In genomic region chr14:89294872-89295271, GRCh38 we compare ENCODE assay signal across 28 cellular contexts.
DNase-seq lines count a peak whose midpoint lies in the region; TF ChIP-seq lines count a peak whose summit lies in the region.
"Had no signal": no experiment of that assay in that cellular context is flagged by ENCODE, and none has a peak within 500 bp of the region (broad histone marks: within the 10 kb centered on the region; RNA-seq: fewer than 3 reads in every experiment).

No MANE protein-coding gene starts in this region.

- peak overlapping the region; percentile 29 for H3K27ac Mint-ChIP-seq in activated T-helper 1 cell treated with anti-CD3 and anti-CD28 coated beads, Interleukin-12 subunit alpha, Interleukin-12 subunit beta, Interleukin-2, Interleukin-4 antibody, amounts not matched to agents 30 ng/mL and 10 ng/mL and 1 ng/mL, durations not matched to agents 14 hours and 24 hours and 36 hours
- H3K27ac Mint-ChIP-seq in endodermal cell: peak overlapping the region; percentile 4
- H3K27ac Mint-ChIP-seq: activated CD8-positive, alpha-beta T cell treated with anti-CD3 and anti-CD28 coated beads for 36 hours; activated naive CD8-positive, alpha-beta T cell treated with anti-CD3 and anti-CD28 coated beads, Interleukin-2, amount 10 ng/mL, durations not matched to agents 7 days and 5 days; mesothelial cell of epicardium; T-helper 1 cell treated with Interleukin-12 subunit alpha and Interleukin-12 subunit beta and Interleukin-4 antibody, amounts not matched to agents 30 μg/mL and 1 μg/mL, for 36 hours had no signal

- TF ChIP-seq CTCF in endodermal cell (conservative IDR thresholded peaks at IDR 0.05): no peak
- no peak for TF ChIP-seq CTCF in RWPE1 (conservative IDR thresholded peaks at IDR 0.05; ENCODE audit: low read depth)

- H3K27ac ChIP-seq in HUES48 (ENCODE audit: low read depth, low read length): peak overlapping the region; percentile 93
- H3K27ac ChIP-seq in endodermal cell (ENCODE audit: low read depth, low read length): no peak overlapping the region
- no peak overlapping the region for H3K27ac ChIP-seq in RWPE1
- H3K27ac ChIP-seq: prostate gland, tibial artery, vagina had no signal

- POLR2A ChIA-PET in RWPE1 (lab: Yijun Ruan, JAX; ENCODE audit: low non-redundant PET): no interaction called here

- H3K36me3 Mint-ChIP-seq in activated T-helper 1 cell treated with anti-CD3 and anti-CD28 coated beads, Interleukin-12 subunit alpha, Interleukin-12 subunit beta, Interleukin-2, Interleukin-4 antibody, amounts not matched to agents 30 ng/mL and 10 ng/mL and 1 ng/mL, durations not matched to agents 14 hours and 24 hours and 36 hours (ENCODE audit: low read depth): peaks cover 35% of the 10 kb centered on the region
- peaks cover 41% of the 10 kb centered on the region for H3K36me3 Mint-ChIP-seq in endodermal cell (ENCODE audit: low read depth)

- H3K4me3 ChIP-seq in HUES48 (ENCODE audit: low read depth, low read length): no peak overlapping the region
- H3K4me3 ChIP-seq in endodermal cell (ENCODE audit: low read length): no peak overlapping the region
- H3K4me3 ChIP-seq: K562, left ventricle myocardium inferior, MG63, prostate gland, tibial artery, vagina had no signal

- H3K9me3 Mint-ChIP-seq in activated T-helper 1 cell treated with anti-CD3 and anti-CD28 coated beads, Interleukin-12 subunit alpha, Interleukin-12 subunit beta, Interleukin-2, Interleukin-4 antibody, amounts not matched to agents 30 ng/mL and 10 ng/mL and 1 ng/mL, durations not matched to agents 14 hours and 24 hours and 36 hours: peaks cover 6% of the 10 kb centered on the region
- H3K9me3 Mint-ChIP-seq in endodermal cell: peaks cover 7% of the 10 kb centered on the region
- H3K9me3 Mint-ChIP-seq: activated naive CD8-positive, alpha-beta T cell treated with anti-CD3 and anti-CD28 coated beads, Interleukin-2, amount 10 ng/mL, durations not matched to agents 7 days and 5 days; mesothelial cell of epicardium; naive thymus-derived CD8-positive, alpha-beta T cell had no signal

- peaks cover 12% of the 10 kb centered on the region for H3K36me3 ChIP-seq in HUES48 (ENCODE audit: control insufficient read depth, insufficient read depth, low read length)
- peaks cover 5% of the 10 kb centered on the region for H3K36me3 ChIP-seq in endodermal cell (ENCODE audit: control insufficient read depth, insufficient read depth, low read length)
- H3K36me3 ChIP-seq: MG63, prostate gland, vagina had no signal

- whole genome bisulfite sequencing in endodermal cell (ENCODE audit: insufficient coverage in 1 of 2, insufficient read length in 1 of 2), 2 experiments: 88 to 96% methylated on average over 6 of the region's 6 CpGs

- H3K27me3 Mint-ChIP-seq in activated T-helper 1 cell treated with anti-CD3 and anti-CD28 coated beads, Interleukin-12 subunit alpha, Interleukin-12 subunit beta, Interleukin-2, Interleukin-4 antibody, amounts not matched to agents 30 ng/mL and 10 ng/mL and 1 ng/mL, durations not matched to agents 14 hours and 24 hours and 36 hours (ENCODE audit: insufficient read depth): no peaks in the 10 kb centered on the region
- no peaks in the 10 kb centered on the region for H3K27me3 Mint-ChIP-seq in endodermal cell (ENCODE audit: insufficient read depth)
- H3K27me3 Mint-ChIP-seq: activated CD8-positive, alpha-beta T cell treated with anti-CD3 and anti-CD28 coated beads for 36 hours; activated naive CD8-positive, alpha-beta T cell treated with anti-CD3 and anti-CD28 coated beads, Interleukin-2, amount 10 ng/mL, durations not matched to agents 7 days and 5 days; naive thymus-derived CD8-positive, alpha-beta T cell had no signal

- H3K9ac ChIP-seq in HUES48 (ENCODE audit: low read depth, low read length) (no peak overlapping the region), endodermal cell (ENCODE audit: extremely low read depth, low read length, poor library complexity, severe bottlenecking) (no peak overlapping the region)
- H3K9ac ChIP-seq: SK-N-SH had no signal

- H3K4me1 ChIP-seq in HUES48 (ENCODE audit: control insufficient read depth, insufficient read depth, low read length) (peaks cover 39% of the 10 kb centered on the region), endodermal cell (ENCODE audit: control insufficient read depth, insufficient read depth, low read length) (peaks cover 14% of the 10 kb centered on the region)
- H3K4me1 ChIP-seq: prostate gland had no signal

- no peak for DNase-seq in activated T-helper 1 cell treated with anti-CD3 and anti-CD28 coated beads, Interleukin-12 subunit alpha, Interleukin-12 subunit beta, Interleukin-2, Interleukin-4 antibody, amounts not matched to agents 30 ng/mL and 10 ng/mL and 1 ng/mL, durations not matched to agents 14 hours and 24 hours and 36 hours (ENCODE audit: low spot score)
- DNase-seq in endodermal cell (no peak), mesenteric fat pad (ENCODE audit: low spot score) (peak; percentile 76), RWPE1 (ENCODE audit: low spot score) (no peak), KBM-7 (no peak), NCI-H187 treated with DMSO at 0.1 percent for 48 hours (lab: John Stamatoyannopoulos, UW) (no peak)
- DNase-seq: activated CD8-positive, alpha-beta T cell treated with anti-CD3 and anti-CD28 coated beads for 36 hours; activated effector memory CD4-positive, alpha-beta T cell treated with anti-CD3 and anti-CD28 coated beads, Interleukin-2, amount 50 U/mL, for 16 hours; activated naive CD8-positive, alpha-beta T cell treated with anti-CD3 and anti-CD28 coated beads, Interleukin-2, amount 10 ng/mL, durations not matched to agents 7 days and 5 days; EL; GOT3; hippocampal formation; left ventricle myocardium inferior; MG63; naive thymus-derived CD8-positive, alpha-beta T cell; NCI-H2081; NCI-H526; nucleus accumbens; OCI-M1; SK-N-SH; stimulated activated CD4-positive, alpha-beta T cell treated with anti-CD3 and anti-CD28 coated beads, Interleukin-4, amount 100 ng/mL, for 4 hours had no signal

- H3K27me3 ChIP-seq in HUES48 (ENCODE audit: control insufficient read depth, insufficient read depth, low read length) (no peaks in the 10 kb centered on the region), endodermal cell (ENCODE audit: control insufficient read depth, insufficient read depth, low read length, poor library complexity, severe bottlenecking) (no peaks in the 10 kb centered on the region)
- H3K27me3 ChIP-seq: MG63, tibial artery, vagina had no signal

- CTCF ChIA-PET in RWPE1 (lab: Yijun Ruan, JAX): interaction anchor here (0.6 kb wide), 1 partner anchor 197 kb away, joined by 5 read pairs; no protein-coding TSS in a partner anchor

- no peaks in the 10 kb centered on the region for H3K9me3 ChIP-seq in HUES48 (ENCODE audit: control insufficient read depth, insufficient read depth, low read length)
- no peaks in the 10 kb centered on the region for H3K9me3 ChIP-seq in endodermal cell (ENCODE audit: control insufficient read depth, low read length)
- H3K9me3 ChIP-seq: left ventricle myocardium inferior, MG63, prostate gland, SK-N-SH, tibial artery, vagina had no signal

- in situ Hi-C loops in KBM-7 (cut with MboI; ENCODE audit: low pct_unique_long_range_greater_than_20kb, low sequenced_read_pairs): no loop called here

- peaks cover 49% of the 10 kb centered on the region for H3K4me1 Mint-ChIP-seq in activated T-helper 1 cell treated with anti-CD3 and anti-CD28 coated beads, Interleukin-12 subunit alpha, Interleukin-12 subunit beta, Interleukin-2, Interleukin-4 antibody, amounts not matched to agents 30 ng/mL and 10 ng/mL and 1 ng/mL, durations not matched to agents 14 hours and 24 hours and 36 hours (ENCODE audit: low read depth)
- peaks cover 38% of the 10 kb centered on the region for H3K4me1 Mint-ChIP-seq in endodermal cell

- no peak overlapping the region for H3K4me3 Mint-ChIP-seq in activated T-helper 1 cell treated with anti-CD3 and anti-CD28 coated beads, Interleukin-12 subunit alpha, Interleukin-12 subunit beta, Interleukin-2, Interleukin-4 antibody, amounts not matched to agents 30 ng/mL and 10 ng/mL and 1 ng/mL, durations not matched to agents 14 hours and 24 hours and 36 hours
- H3K4me3 Mint-ChIP-seq in endodermal cell: no peak overlapping the region
- H3K4me3 Mint-ChIP-seq: activated CD8-positive, alpha-beta T cell treated with anti-CD3 and anti-CD28 coated beads for 36 hours; activated naive CD8-positive, alpha-beta T cell treated with anti-CD3 and anti-CD28 coated beads, Interleukin-2, amount 10 ng/mL, durations not matched to agents 7 days and 5 days; mesothelial cell of epicardium; naive thymus-derived CD8-positive, alpha-beta T cell; T-helper 1 cell treated with Interleukin-12 subunit alpha and Interleukin-12 subunit beta and Interleukin-4 antibody, amounts not matched to agents 30 μg/mL and 1 μg/mL, for 36 hours had no signal

- intact Hi-C loops in activated T-helper 1 cell treated with anti-CD3 and anti-CD28 coated beads, Interleukin-12 subunit alpha, Interleukin-12 subunit beta, Interleukin-2, Interleukin-4 antibody, amounts not matched to agents 30 ng/mL and 10 ng/mL and 1 ng/mL, durations not matched to agents 14 hours and 24 hours and 36 hours (cut with micrococcal nuclease): no loop called here
